21 cellular contexts compared by ENCODE assay signal in genomic region chr5:10315824-10316509, GRCh38. TPM values are rescaled to one million over a fixed set of nuclear protein-coding genes. Genes with fewer than 3 reads are reported as not detected.
DNase-seq lines count a peak whose midpoint lies in the region; ATAC-seq, FAIRE-seq and TF ChIP-seq lines count a peak whose summit lies in the region.
"Had no signal": no experiment of that assay in that cellular context is flagged by ENCODE, and none has a peak within 500 bp of the region (broad histone marks: within the 10 kb centered on the region; RNA-seq: fewer than 3 reads in every experiment).

No MANE protein-coding gene starts in this region.

- H4K91ac ChIP-seq in trophoblast cell (ENCODE audit: low read depth, low read length), result no peak overlapping the region

- intact Hi-C loops in HepG2 (cut with micrococcal nuclease; ENCODE audit: unreplicated experiment), result no loop called here
- intact Hi-C loops in right lobe of liver (cut with DNase I), result no loop called here
- intact Hi-C loops in GM12878 (cut with micrococcal nuclease; ENCODE audit: unreplicated experiment), result no loop called here
- intact Hi-C loops in PC-3 (cut with micrococcal nuclease), result no loop called here
- intact Hi-C loops in aorta (cut with DNase I), result no loop called here

- SMC1A ChIA-PET in GM12878 (lab: Charles Lee; ENCODE audit: uncharacterized antibody, unreplicated experiment), result no interaction called here

- H3K4me1 ChIP-seq in HepG2 (ENCODE audit: insufficient read depth, low read length), result peaks cover 9% of the 10 kb centered on the region
- H3K4me1 ChIP-seq in right lobe of liver, result peaks cover 0 to 4% (median 0%) of the 10 kb centered on the region in 4 donors
- H3K4me1 ChIP-seq in GM12878 (ENCODE audit: control insufficient read depth, insufficient read depth, low read length), result no peaks in the 10 kb centered on the region
- no peaks in the 10 kb centered on the region for H3K4me1 ChIP-seq in trophoblast cell (ENCODE audit: control insufficient read depth in 1 of 2, insufficient read depth in 2 of 2, low read length in 2 of 2)
- peaks cover 14% of the 10 kb centered on the region for H3K4me1 ChIP-seq in PC-3 (ENCODE audit: insufficient read depth, low read length)
- no peaks in the 10 kb centered on the region for H3K4me1 ChIP-seq in aorta (ENCODE audit: control insufficient read depth in 1 of 2, insufficient read depth in 2 of 2, low read length in 2 of 2)
- H3K4me1 ChIP-seq: Peyer's patch had no signal

- H3K79me1 ChIP-seq in trophoblast cell (ENCODE audit: low read length), result no peaks in the 10 kb centered on the region

- peaks cover 10% of the 10 kb centered on the region for H3F3A ChIP-seq in PC-3 (ENCODE audit: low read length, unreplicated experiment)

- H4K12ac ChIP-seq in trophoblast cell (ENCODE audit: low read depth, low read length), result no peak overlapping the region

- peak overlapping the region in 2 of 3 experiments; percentile 33 to 36; a peak in 3 of 6 replicates for H3K4me3 ChIP-seq in HepG2 (replicated peaks in 1 of 3; ENCODE audit: insufficient read depth in 1 of 3, low read depth in 2 of 3, low read length in 3 of 3)
- H3K4me3 ChIP-seq in right lobe of liver, result no peak overlapping the region
- H3K4me3 ChIP-seq in GM12878, result no peak overlapping the region
- H3K4me3 ChIP-seq in trophoblast cell (ENCODE audit: low read depth, low read length), result no peak overlapping the region
- no peak overlapping the region for H3K4me3 ChIP-seq in PC-3 (ENCODE audit: low read length)
- H3K4me3 ChIP-seq in aorta (ENCODE audit: low read length in 2 of 2), result no peak overlapping the region
- H3K4me3 ChIP-seq: Peyer's patch had no signal

- H3K9me3 ChIP-seq in HepG2 (ENCODE audit: low read length) (no peaks in the 10 kb centered on the region), right lobe of liver (no peaks in the 10 kb centered on the region), GM12878 (replicated peaks; ENCODE audit: control insufficient read depth, insufficient read depth, low read length) (no peaks in the 10 kb centered on the region; the same call in 2 of the 3 replicates), trophoblast cell (ENCODE audit: insufficient read depth, low read depth, low read length) (peaks cover 1% of the 10 kb centered on the region), PC-3 (ENCODE audit: low read length) (peaks cover 6% of the 10 kb centered on the region; the same call in 1 of the 2 replicates), aorta (ENCODE audit: control insufficient read depth, low read length) (no peaks in the 10 kb centered on the region)
- H3K9me3 ChIP-seq: Peyer's patch had no signal

- in situ Hi-C loops in HepG2 (cut with HindIII; ENCODE audit: extremely low pct_ligation_motif_present, low pct_unique_long_range_greater_than_20kb), result no loop called here
- in situ Hi-C loops in GM12878 (cut with MboI), result no loop called here

- H4K8ac ChIP-seq in trophoblast cell (ENCODE audit: low read depth, low read length), result no peak overlapping the region

- DNase-seq in HepG2 (ENCODE audit: low spot score), result no peak
- DNase-seq in right lobe of liver, result no peak
- no peak for DNase-seq in GM12878 (ENCODE audit: low read depth, low spot score)
- peak; percentile 63 to 71 for DNase-seq in trophoblast cell
- DNase-seq in PC-3, result no peak
- DNase-seq in aorta, result no peak
- DNase-seq in activated naive CD4-positive, alpha-beta T cell treated with anti-CD3 and anti-CD28 coated beads, Interleukin-2, amount 50 U/mL, for 72 hours (ENCODE audit: low spot score in 2 of 2), result no peak
- DNase-seq: DMS153, EL, NCI-H1048, NCI-H146, NCI-H2107, NCI-H226, NCI-H69, Peyer's patch, Right ventricle myocardium superior had no signal

- no peak overlapping the region for H2BK12ac ChIP-seq in trophoblast cell (ENCODE audit: low read length)

- H3K14ac ChIP-seq in trophoblast cell (ENCODE audit: low read length), result no peak overlapping the region

- FAIRE-seq in HepG2 (lab: Jason Lieb, UNC) (no peak), GM12878 (lab: Jason Lieb, UNC) (no peak)
- FAIRE-seq: A204.1, GM18507, HTR-8/SVneo had no signal

- ATAC-seq in HepG2 (peak; percentile 55), right lobe of liver (no peak), GM12878 (no peak), PC-3 (no peak), HG02852 (IDR thresholded peaks at IDR 0.05; ENCODE audit: unreplicated experiment) (no peak), aorta (ENCODE audit: low FRiP score) (no peak)
- ATAC-seq in activated naive CD4-positive, alpha-beta T cell treated with anti-CD3 and anti-CD28 coated beads, Interleukin-2, amount 50 U/mL, for 72 hours, result no peak

- POLR2A ChIA-PET in HepG2 (lab: Yijun Ruan, JAX) (interaction anchor here (0.6 kb wide), 1 partner anchor 30 kb away, joined by 3 read pairs; no protein-coding TSS in a partner anchor), GM12878 (lab: Charles Lee) (no interaction called here), PC-3 (lab: Charles Lee; ENCODE audit: unreplicated experiment) (no interaction called here)

- 53% methylated on average over 11 of the region's 15 CpGs for WGBS in HepG2 (ENCODE audit: low lambda C conversion rate)
- WGBS in right lobe of liver (ENCODE audit: insufficient coverage, low coverage, low lambda C conversion rate, missing lambda C conversion rate), result 77% methylated on average over 6 of the region's 15 CpGs
- WGBS in GM12878 (ENCODE audit: insufficient coverage, insufficient replicate concordance, low lambda C conversion rate, missing lambda C conversion rate), result 85% methylated on average over 15 of the region's 15 CpGs
- WGBS in trophoblast cell (ENCODE audit: extremely low coverage, insufficient coverage, insufficient read length), result no CpG with 5 or more reads among the region's 15 CpGs
- WGBS in aorta, 2 donors, result 94 to 95% methylated on average over 15 of the region's 15 CpGs

- no peaks in the 10 kb centered on the region for H3K36me3 Mint-ChIP-seq in activated naive CD4-positive, alpha-beta T cell treated with anti-CD3 and anti-CD28 coated beads, Interleukin-2, amount 50 U/mL, for 72 hours

- H3K9me3 Mint-ChIP-seq in activated naive CD4-positive, alpha-beta T cell treated with anti-CD3 and anti-CD28 coated beads, Interleukin-2, amount 50 U/mL, for 72 hours, result no peaks in the 10 kb centered on the region

- no peak overlapping the region for H2AK5ac ChIP-seq in trophoblast cell (ENCODE audit: low read length)

- no peak overlapping the region for H3K23ac ChIP-seq in trophoblast cell (ENCODE audit: low read length)

- TF ChIP-seq RAD21 in HepG2 (CRISPR knock-in tag; IDR thresholded peaks at IDR 0.05) (no peak), GM12878 (IDR thresholded peaks at IDR 0.05; ENCODE audit: insufficient read depth, low read depth, low read length) (no peak)

- H3K27ac ChIP-seq in HepG2 (ENCODE audit: extremely low read length, insufficient read depth, low read length) (no peak overlapping the region), right lobe of liver (no peak overlapping the region), GM12878 (ENCODE audit: control insufficient read depth, insufficient read depth) (no peak overlapping the region), trophoblast cell (ENCODE audit: low read depth, low read length) (no peak overlapping the region), PC-3 (ENCODE audit: low read length) (no peak overlapping the region), aorta (ENCODE audit: low read depth in 1 of 2, low read length in 2 of 2) (no peak overlapping the region)
- H3K27ac ChIP-seq: C4-2B, Peyer's patch had no signal

- no TSS peak for BruUV-seq in HepG2 (replicated peaks; lab: Mats Ljungman, UMichigan)
- no TSS peak for BruUV-seq in GM12878 (replicated peaks; lab: Mats Ljungman, UMichigan)
- BruUV-seq in PC-3 (replicated peaks; lab: Mats Ljungman, UMichigan), result no TSS peak

- TF ChIP-seq POLR2A in HepG2 (IDR thresholded peaks at IDR 0.05; ENCODE audit: insufficient read depth in 1 of 2, low read depth in 2 of 2, low read length in 2 of 2) (no peak), right lobe of liver (IDR thresholded peaks at IDR 0.05) (no peak), GM12878 (IDR thresholded peaks at IDR 0.05; ENCODE audit: low read depth, low read length) (no peak)

- H2AFZ ChIP-seq in HepG2 (ENCODE audit: low read length), result no peak overlapping the region
- no peak overlapping the region for H2AFZ ChIP-seq in GM12878 (ENCODE audit: control insufficient read depth, low read depth, low read length)
- H2AFZ ChIP-seq in trophoblast cell (ENCODE audit: insufficient read depth, low read length, poor library complexity), result no peak overlapping the region
- no peak overlapping the region for H2AFZ ChIP-seq in PC-3 (ENCODE audit: low read length)

- CTCF ChIA-PET in HepG2 (lab: Yijun Ruan, JAX; ENCODE audit: low intra/inter-chr PET ratio, low total read pairs) (no interaction called here), GM12878 (lab: Yijun Ruan, JAX) (no interaction called here), PC-3 (lab: Charles Lee) (no interaction called here)

- no peak for TF ChIP-seq EP300 in HepG2 (IDR thresholded peaks at IDR 0.05; ENCODE audit: low read depth in 2 of 2, low read length in 2 of 2)
- TF ChIP-seq EP300 in HepG2 (CRISPR knock-in tag; IDR thresholded peaks at IDR 0.05; ENCODE audit: borderline replicate concordance), result no peak
- TF ChIP-seq EP300 in GM12878 (IDR thresholded peaks at IDR 0.05; ENCODE audit: borderline replicate concordance in 1 of 2, control insufficient read depth in 1 of 2, low read depth in 2 of 2, low read length in 2 of 2), result no peak

- H3K9ac ChIP-seq in HepG2 (ENCODE audit: insufficient read depth, low read depth, low read length), result no peak overlapping the region
- H3K9ac ChIP-seq in GM12878 (ENCODE audit: control insufficient read depth, insufficient read depth, low read length), result no peak overlapping the region
- H3K9ac ChIP-seq in trophoblast cell (ENCODE audit: low read length), result no peak overlapping the region
- H3K9ac ChIP-seq in PC-3 (ENCODE audit: low read length), result no peak overlapping the region

- H3K27me3 ChIP-seq in HepG2 (ENCODE audit: control insufficient read depth in 1 of 2, insufficient read depth in 2 of 2, low read length in 2 of 2) (peaks cover 2 to 3% of the 10 kb centered on the region in 2 experiments; a peak in 1 of 5 replicates), right lobe of liver (no peaks in the 10 kb centered on the region), GM12878 (replicated peaks in 1 of 2; ENCODE audit: control insufficient read depth in 2 of 2, insufficient read depth in 2 of 2, low read length in 1 of 2) (no peaks in the 10 kb centered on the region), trophoblast cell (ENCODE audit: insufficient read depth, low read length) (no peaks in the 10 kb centered on the region), PC-3 (ENCODE audit: low read length) (no peaks in the 10 kb centered on the region), aorta (ENCODE audit: control insufficient read depth in 1 of 2, insufficient read depth in 2 of 2, low read length in 1 of 2) (no peaks in the 10 kb centered on the region)
- H3K27me3 ChIP-seq: Peyer's patch had no signal

- H4K20me1 ChIP-seq in HepG2 (ENCODE audit: insufficient read depth, low read length), result no peaks in the 10 kb centered on the region
- H4K20me1 ChIP-seq in GM12878 (ENCODE audit: control insufficient read depth, insufficient read depth), result no peaks in the 10 kb centered on the region
- H4K20me1 ChIP-seq in PC-3 (ENCODE audit: low read length), result no peaks in the 10 kb centered on the region

- H3K27ac Mint-ChIP-seq in activated naive CD4-positive, alpha-beta T cell treated with anti-CD3 and anti-CD28 coated beads, Interleukin-2, amount 50 U/mL, for 72 hours, result no peak overlapping the region

- H3K4me2 ChIP-seq in HepG2 (ENCODE audit: low read depth, low read length) (peak overlapping the region; percentile 35), GM12878 (ENCODE audit: control insufficient read depth, insufficient read depth) (no peak overlapping the region), trophoblast cell (ENCODE audit: low read length) (no peak overlapping the region), PC-3 (ENCODE audit: low read length) (no peak overlapping the region)

- H3K79me2 ChIP-seq in HepG2 (ENCODE audit: insufficient read depth, low read length) (no peaks in the 10 kb centered on the region), GM12878 (ENCODE audit: control insufficient read depth, insufficient read depth, low read length) (no peaks in the 10 kb centered on the region), trophoblast cell (ENCODE audit: control insufficient read depth, insufficient read depth, low read length, poor library complexity) (no peaks in the 10 kb centered on the region), PC-3 (ENCODE audit: low read length) (no peaks in the 10 kb centered on the region)

- RAD21 ChIA-PET in GM12878 (lab: Charles Lee; ENCODE audit: unreplicated experiment), result interaction anchor here (0.5 kb wide), 1 partner anchor 10 kb away, joined by 3 read pairs; no protein-coding TSS in a partner anchor

- H3K36me3 ChIP-seq in HepG2 (replicated peaks in 1 of 2; ENCODE audit: control insufficient read depth in 1 of 2, insufficient read depth in 2 of 2, low read length in 2 of 2) (no peaks in the 10 kb centered on the region), right lobe of liver (no peaks in the 10 kb centered on the region), GM12878 (ENCODE audit: control insufficient read depth in 2 of 2, insufficient read depth in 2 of 2, low read length in 1 of 2) (no peaks in the 10 kb centered on the region), trophoblast cell (ENCODE audit: control insufficient read depth in 1 of 2, insufficient read depth in 2 of 2, low read length in 2 of 2) (no peaks in the 10 kb centered on the region), PC-3 (ENCODE audit: low read depth, low read length) (no peaks in the 10 kb centered on the region), aorta (ENCODE audit: control insufficient read depth in 1 of 2, insufficient read depth in 2 of 2, low read length in 1 of 2) (no peaks in the 10 kb centered on the region)
- H3K36me3 ChIP-seq: Peyer's patch had no signal

- no peak overlapping the region for H2BK5ac ChIP-seq in trophoblast cell (ENCODE audit: low read depth, low read length, poor library complexity)

- TF ChIP-seq CTCF in HepG2 (CRISPR knock-in tag; IDR thresholded peaks at IDR 0.05) (no peak), right lobe of liver (IDR thresholded peaks at IDR 0.05) (no peak), GM12878 (IDR thresholded peaks at IDR 0.05 in 2 of 3, conservative IDR thresholded peaks at IDR 0.05 in 1 of 3; ENCODE audit: control insufficient read depth in 2 of 3, extremely low read depth in 1 of 3, insufficient read depth in 1 of 3, low read depth in 3 of 3, low read length in 3 of 3) (no peak), PC-3 (conservative IDR thresholded peaks at IDR 0.05; ENCODE audit: low read depth, low read length) (no peak)

- no peak overlapping the region for H3K4ac ChIP-seq in trophoblast cell (ENCODE audit: low read depth, low read length)

- H3K9me2 ChIP-seq in PC-3 (replicated peaks; ENCODE audit: low read length), result no peaks in the 10 kb centered on the region

- no peak overlapping the region for H3K18ac ChIP-seq in trophoblast cell (ENCODE audit: low read length)

- H2BK120ac ChIP-seq in trophoblast cell (ENCODE audit: insufficient read depth, low read length, poor library complexity), result no peak overlapping the region

RNA-seq across cellular contexts. Expression of gene CMBL, which starts 8.3 kb away (rescaled TPM):
- total RNA-seq in HepG2 (2016; rRNA removed; fragmentation: Illumina TruSeq; extraction: Trizol), result 11.5 and 19.6 TPM in 2 replicates
- 5.2 TPM in 2 replicates for total RNA-seq in HepG2 (2016; cell fraction: cytosol; rRNA removed; fragmentation: Illumina TruSeq; extraction: Trizol; ENCODE audit: low read depth)
- 10.8 and 20.2 TPM in 2 replicates for total RNA-seq in HepG2 (2016; cell fraction: insoluble cytoplasmic fraction; rRNA removed; fragmentation: Illumina TruSeq; extraction: Trizol)
- 16.6 and 16.8 TPM in 2 replicates for total RNA-seq in HepG2 (2016; cell fraction: membrane; rRNA removed; fragmentation: Illumina TruSeq; extraction: Trizol)
- total RNA-seq in HepG2 (2016; cell fraction: nucleus; rRNA removed; fragmentation: Illumina TruSeq; extraction: Trizol), result 6.0 and 7.0 TPM in 2 replicates
- 12.7 and 17.0 TPM in 2 replicates for polyA plus RNA-seq in HepG2 (2011; rRNA removed)
- 17.0 and 27.6 TPM in 2 replicates for polyA plus RNA-seq in HepG2 (2011; cell fraction: cytosol; rRNA removed)
- 4.1 and 7.8 TPM in 2 replicates for polyA plus RNA-seq in HepG2 (2011; cell fraction: nucleus; rRNA removed)
- 16.9 and 18.5 TPM in 2 replicates for polyA plus RNA-seq in HepG2 (2012)
- polyA plus RNA-seq in HepG2 (2016; cell fraction: cytosol; fragmentation: Illumina TruSeq; extraction: Trizol; ENCODE audit: low read depth), result 9.6 and 10.7 TPM in 2 replicates
- polyA plus RNA-seq in HepG2 (2016; cell fraction: insoluble cytoplasmic fraction; fragmentation: Illumina TruSeq; extraction: Trizol; ENCODE audit: low read depth), result 42.7 and 43.4 TPM in 2 replicates
- polyA plus RNA-seq in HepG2 (2016; cell fraction: membrane; fragmentation: Illumina TruSeq; extraction: Trizol; ENCODE audit: low read depth), result 22.0 and 22.7 TPM in 2 replicates
- 16.1 and 16.6 TPM in 2 replicates for polyA plus RNA-seq in HepG2 (2016; cell fraction: nucleus; fragmentation: Illumina TruSeq; extraction: Trizol; ENCODE audit: insufficient read depth, low read depth)
- 30.1 and 125 TPM in 2 replicates for polyA minus RNA-seq in HepG2 (2011; rRNA and poly(A)+ RNA removed; ENCODE audit: low replicate concordance)
- polyA minus RNA-seq in HepG2 (2011; cell fraction: cytosol; rRNA and poly(A)+ RNA removed), result 17.9 and 19.5 TPM in 2 replicates
- polyA minus RNA-seq in HepG2 (2011; cell fraction: nucleus; rRNA and poly(A)+ RNA removed), result 4.9 and 8.1 TPM in 2 replicates
- total RNA-seq in right lobe of liver, result 100 to 1,000 TPM in 3 of 6 experiments, 10 to 100 TPM in 3; 29.4 to 206 (median 97.7) TPM
- 1.0 TPM in 1 of 2 replicates, not detected in the other for total RNA-seq in GM12878 (2013; cell fraction: nucleolus; rRNA removed)
- 1.8 and 2.0 TPM in 2 replicates for total RNA-seq in GM12878 (2014; rRNA removed)
- 4.2 and 4.7 TPM in 2 replicates for total RNA-seq in GM12878 (2014; rRNA removed; fragmentation: Illumina TruSeq; extraction: Trizol)
- 8.0 TPM in 2 replicates for total RNA-seq in GM12878 (2021)
- 3.8 TPM for polyA plus RNA-seq in GM12878 (2011; ENCODE audit: low read depth)
- polyA plus RNA-seq in GM12878 (2011; rRNA removed), result 3.4 and 5.0 TPM in 2 replicates
- 6.4 and 8.6 TPM in 2 replicates for polyA plus RNA-seq in GM12878 (2011; cell fraction: cytosol; rRNA removed)
- polyA plus RNA-seq in GM12878 (2011; cell fraction: nucleus; rRNA removed), result 1.0 and 1.8 TPM in 2 replicates
- 7.7 and 10.0 TPM in 2 replicates for polyA plus RNA-seq in GM12878 (2012)
- 9.2 and 13.6 TPM in 2 replicates for polyA plus RNA-seq in GM12878 (2014; fragmentation: Illumina TruSeq; extraction: Trizol)
- 1 to 10 TPM; 4.9 to 7.0 TPM for polyA plus RNA-seq in GM12878 (2014; fragmentation: Nextera tagmentation; extraction: Ambion mirVana)
- 9.0 and 10.5 TPM in 2 replicates for polyA plus RNA-seq in GM12878 (2014; rRNA removed)
- polyA plus RNA-seq in GM12878 (2016; fragmentation: Nextera tagmentation; extraction: Ambion mirVana), result 10 to 100 TPM; 13.6 to 15.6 TPM
- 3.1 and 4.4 TPM in 2 replicates for polyA minus RNA-seq in GM12878 (2011; rRNA and poly(A)+ RNA removed)
- polyA minus RNA-seq in GM12878 (2011; cell fraction: cytosol; rRNA and poly(A)+ RNA removed), result 3.3 and 5.4 TPM in 2 replicates
- 0.97 and 2.9 TPM in 2 replicates for polyA minus RNA-seq in GM12878 (2011; cell fraction: nucleus; rRNA and poly(A)+ RNA removed)
- 7.8 and 8.8 TPM in 2 replicates for polyA plus RNA-seq in trophoblast cell (2013)
- total RNA-seq in PC-3 (2014; rRNA removed), result 35.7 and 38.4 TPM in 2 replicates
- total RNA-seq in aorta, result 10 to 100 TPM in 1 of 2 donors, 1 to 10 TPM in 1; 7.5 to 20.2 TPM
- polyA plus RNA-seq in aorta, result 10 to 100 TPM; 19.5 to 76.4 TPM
- total RNA-seq in activated naive CD4-positive, alpha-beta T cell treated with anti-CD3 and anti-CD28 coated beads, Interleukin-2, amount 50 U/mL, for 72 hours, result 1 to 10 TPM in 1 of 2 donors, under 1 TPM in 1; 0.80 to 1.7 TPM

RNA-seq across cellular contexts. Expression of gene MARCHF6, which starts 37.5 kb away (rescaled TPM):
- 39.5 and 48.6 TPM in 2 replicates for total RNA-seq in HepG2 (2016; rRNA removed; fragmentation: Illumina TruSeq; extraction: Trizol)
- 21.2 and 25.8 TPM in 2 replicates for total RNA-seq in HepG2 (2016; cell fraction: cytosol; rRNA removed; fragmentation: Illumina TruSeq; extraction: Trizol; ENCODE audit: low read depth)
- total RNA-seq in HepG2 (2016; cell fraction: insoluble cytoplasmic fraction; rRNA removed; fragmentation: Illumina TruSeq; extraction: Trizol), result 34.4 and 49.1 TPM in 2 replicates
- 11.9 and 12.7 TPM in 2 replicates for total RNA-seq in HepG2 (2016; cell fraction: membrane; rRNA removed; fragmentation: Illumina TruSeq; extraction: Trizol)
- 71.7 and 86.1 TPM in 2 replicates for total RNA-seq in HepG2 (2016; cell fraction: nucleus; rRNA removed; fragmentation: Illumina TruSeq; extraction: Trizol)
- 107 and 115 TPM in 2 replicates for polyA plus RNA-seq in HepG2 (2011; rRNA removed)
- 45.5 and 75.4 TPM in 2 replicates for polyA plus RNA-seq in HepG2 (2011; cell fraction: cytosol; rRNA removed)
- polyA plus RNA-seq in HepG2 (2011; cell fraction: nucleus; rRNA removed), result 244 and 247 TPM in 2 replicates
- polyA plus RNA-seq in HepG2 (2012), result 67.4 and 121 TPM in 2 replicates
- polyA plus RNA-seq in HepG2 (2016; cell fraction: cytosol; fragmentation: Illumina TruSeq; extraction: Trizol; ENCODE audit: low read depth), result 1.8 and 2.0 TPM in 2 replicates
- 21.2 and 23.1 TPM in 2 replicates for polyA plus RNA-seq in HepG2 (2016; cell fraction: insoluble cytoplasmic fraction; fragmentation: Illumina TruSeq; extraction: Trizol; ENCODE audit: low read depth)
- polyA plus RNA-seq in HepG2 (2016; cell fraction: membrane; fragmentation: Illumina TruSeq; extraction: Trizol; ENCODE audit: low read depth), result 3.2 and 3.8 TPM in 2 replicates
- polyA plus RNA-seq in HepG2 (2016; cell fraction: nucleus; fragmentation: Illumina TruSeq; extraction: Trizol; ENCODE audit: insufficient read depth, low read depth), result 120 and 121 TPM in 2 replicates
- 309 and 698 TPM in 2 replicates for polyA minus RNA-seq in HepG2 (2011; rRNA and poly(A)+ RNA removed; ENCODE audit: low replicate concordance)
- 78.7 and 104 TPM in 2 replicates for polyA minus RNA-seq in HepG2 (2011; cell fraction: cytosol; rRNA and poly(A)+ RNA removed)
- polyA minus RNA-seq in HepG2 (2011; cell fraction: nucleus; rRNA and poly(A)+ RNA removed), result 179 and 204 TPM in 2 replicates
- 100 to 1,000 TPM in 1 of 6 experiments, 10 to 100 TPM in 5; 44.9 to 106 (median 68.6) TPM for total RNA-seq in right lobe of liver
- total RNA-seq in GM12878 (2013; cell fraction: nucleolus; rRNA removed), result 302 and 355 TPM in 2 replicates
- 39.1 and 53.0 TPM in 2 replicates for total RNA-seq in GM12878 (2014; rRNA removed)
- 42.7 and 46.3 TPM in 2 replicates for total RNA-seq in GM12878 (2014; rRNA removed; fragmentation: Illumina TruSeq; extraction: Trizol)
- 76.2 and 83.2 TPM in 2 replicates for total RNA-seq in GM12878 (2021)
- polyA plus RNA-seq in GM12878 (2011; ENCODE audit: low read depth), result 67.0 TPM
- 172 and 200 TPM in 2 replicates for polyA plus RNA-seq in GM12878 (2011; rRNA removed)
- 75.0 and 102 TPM in 2 replicates for polyA plus RNA-seq in GM12878 (2011; cell fraction: cytosol; rRNA removed)
- polyA plus RNA-seq in GM12878 (2011; cell fraction: nucleus; rRNA removed), result 357 and 470 TPM in 2 replicates
- 84.3 and 89.3 TPM in 2 replicates for polyA plus RNA-seq in GM12878 (2012)
- polyA plus RNA-seq in GM12878 (2014; fragmentation: Illumina TruSeq; extraction: Trizol), result 51.9 and 65.4 TPM in 2 replicates
- 10 to 100 TPM; 59.0 to 74.3 TPM for polyA plus RNA-seq in GM12878 (2014; fragmentation: Nextera tagmentation; extraction: Ambion mirVana)
- 56.5 and 58.6 TPM in 2 replicates for polyA plus RNA-seq in GM12878 (2014; rRNA removed)
- polyA plus RNA-seq in GM12878 (2016; fragmentation: Nextera tagmentation; extraction: Ambion mirVana), result 10 to 100 TPM; 63.1 to 64.1 TPM
- polyA minus RNA-seq in GM12878 (2011; rRNA and poly(A)+ RNA removed), result 262 and 344 TPM in 2 replicates
- polyA minus RNA-seq in GM12878 (2011; cell fraction: cytosol; rRNA and poly(A)+ RNA removed), result 51.1 and 54.6 TPM in 2 replicates
- 80.8 and 82.3 TPM in 2 replicates for polyA minus RNA-seq in GM12878 (2011; cell fraction: nucleus; rRNA and poly(A)+ RNA removed)
- polyA plus RNA-seq in trophoblast cell (2013), result 57.9 and 61.3 TPM in 2 replicates
- 140 TPM in 2 replicates for total RNA-seq in PC-3 (2014; rRNA removed)
- total RNA-seq in aorta, result 100 to 1,000 TPM; 147 to 153 TPM
- 10 to 100 TPM; 27.7 to 73.9 TPM for polyA plus RNA-seq in aorta
- total RNA-seq in activated naive CD4-positive, alpha-beta T cell treated with anti-CD3 and anti-CD28 coated beads, Interleukin-2, amount 50 U/mL, for 72 hours, result 100 to 1,000 TPM in 1 of 2 donors, 10 to 100 TPM in 1; 96.3 to 115 TPM

Comparison
In these comparisons a context has a peak if more than half of its experiments do, and no peak if none do; other contexts are left out.
1. H3K4me3 ChIP-seq: peak in HepG2 (2 of 3); none in right lobe of liver (0 of 3), GM12878 (single experiment), trophoblast cell (single experiment), PC-3 (single experiment) and aorta (0 of 2).
2. DNase-seq: peak in trophoblast cell (2 of 2); none in HepG2 (single experiment), right lobe of liver (0 of 3), GM12878 (single experiment), PC-3 (single experiment), aorta (0 of 2) and activated naive CD4-positive, alpha-beta T cell treated with anti-CD3 and anti-CD28 coated beads, Interleukin-2, amount 50 U/mL, for 72 hours (0 of 2).
3. Of the 75 proteins assayed by ChIP-seq in both HepG2 and GM12878: peak only in HepG2: ZNF687; only in GM12878: PBX3; in both: none; in neither: 73.